ENCODE assay signal across 8 cellular contexts in genomic region chr14:65411656-65412188, GRCh38. TPM values are rescaled to one million over a fixed set of nuclear protein-coding genes. Genes with fewer than 3 reads are reported as not detected.
A peak's percentile ranks its signal among the peaks of the same experiment; 100 is the strongest.
DNase-seq lines count a peak whose midpoint lies in the region; ATAC-seq and TF ChIP-seq lines count a peak whose summit lies in the region.

No MANE protein-coding gene starts in this region.

- H3K9me3 ChIP-seq in colonic mucosa, result no peaks in the 10 kb centered on the region

- peak overlapping the region; percentile 93 to 96 for H3K9ac ChIP-seq in colonic mucosa (ENCODE audit: low read depth in 2 of 2, low read length in 2 of 2)

- peak overlapping the region; percentile 98 for H3K27ac ChIP-seq in colonic mucosa

- peak; percentile 93 for DNase-seq in AG10803 (ENCODE audit: low read depth)
- DNase-seq in NCI-H446 treated with DMSO at 0.1 percent for 48 hours (lab: John Stamatoyannopoulos, UW), result peak; percentile 84
- peak; percentile 85 for DNase-seq in activated CD4-positive, alpha-beta T cell treated with anti-CD3 and anti-CD28 coated beads for 48 hours
- DNase-seq in colonic mucosa, result peak; percentile 95
- DNase-seq in left kidney (ENCODE audit: low read depth, low spot score), result peak; percentile 96
- peak; percentile 77 for DNase-seq in stimulated activated CD4-positive, alpha-beta T cell treated with anti-CD3 and anti-CD28 coated beads, Interleukin-1b, Interleukin-23, amount 100 ng/mL, for 48 hours

- no peaks in the 10 kb centered on the region for H3K4me1 ChIP-seq in colonic mucosa

- intact Hi-C loops in colonic mucosa (cut with DNase I), result loop anchor here (5.0 to 10.0 kb wide), 3 partner anchors 189 to 663 kb away; no protein-coding TSS in a partner anchor

- H3K4me3 ChIP-seq in AG10803 (ENCODE audit: low read length), result peak overlapping the region; percentile 82
- peak overlapping the region; percentile 92 for H3K4me3 ChIP-seq in colonic mucosa

- H3K27me3 ChIP-seq in colonic mucosa, result no peaks in the 10 kb centered on the region

- H3K36me3 ChIP-seq in colonic mucosa, result no peaks in the 10 kb centered on the region

- peak; percentile 79 for TF ChIP-seq POLR2A in GM18951 (IDR thresholded peaks at IDR 0.05; ENCODE audit: extremely low read depth, insufficient read depth, insufficient read length)

- TF ChIP-seq CTCF in AG10803 (conservative IDR thresholded peaks at IDR 0.05; ENCODE audit: low read length), result no peak
- no peak for TF ChIP-seq CTCF in colonic mucosa (IDR thresholded peaks at IDR 0.05)

- in situ Hi-C loops in GM18951 (cut with MboI; ENCODE audit: low sequenced_read_pairs, unreplicated experiment), result loop anchor here (10.0 to 25.0 kb wide), 3 partner anchors 413 to 651 kb away; no protein-coding TSS in a partner anchor

- peak; percentile 60 for ATAC-seq in HG03196 (IDR thresholded peaks at IDR 0.05; ENCODE audit: unreplicated experiment)

RNA-seq across cellular contexts. Expression of gene FUT8, which starts 0.8 kb away (rescaled TPM):
- total RNA-seq in colonic mucosa, result 10 to 100 TPM; 28.8 to 37.2 TPM

Comparison
In these comparisons a context has a peak if more than half of its experiments do, and no peak if none do; other contexts are left out.
1. Peak in every context shown above with its lines: DNase-seq, ATAC-seq, H3K4me3 ChIP-seq and H3K27ac ChIP-seq.